28 cellular contexts compared by ENCODE assay signal in genomic region chr14:81345781-81346180, GRCh38.
"Had no signal": no experiment of that assay in that cellular context is flagged by ENCODE, and none has a peak within 500 bp of the region (broad histone marks: within the 10 kb centered on the region; RNA-seq: fewer than 3 reads in every experiment).

No MANE protein-coding gene starts in this region.

- DNase-seq: stimulated activated CD4-positive, alpha-beta T cell treated with anti-CD3 and anti-CD28 coated beads, Interleukin-2, amount 100 ng/mL, for 48 hours; stimulated activated CD4-positive, alpha-beta T cell treated with anti-CD3 and anti-CD28 coated beads, Interleukin-4, amount 100 ng/mL, for 1 hour; stimulated activated CD4-positive, alpha-beta T cell treated with anti-CD3 and anti-CD28 coated beads, Interleukin-4, amount 100 ng/mL, for 24 hours; stimulated activated CD4-positive, alpha-beta T cell treated with anti-CD3 and anti-CD28 coated beads, Interleukin-4, amount 100 ng/mL, for 4 hours; stimulated activated CD8-positive, alpha-beta memory T cell treated with anti-CD3 and anti-CD28 coated beads, Interleukin-4, amount 100 ng/mL, for 48 hours; stimulated activated naive B cell treated with anti-CD40 and anti-IgM and Interleukin-4, amounts not matched to agents 10 μg/mL and 1 μg/mL and 100 μg/mL, for 72 hours; stimulated activated naive CD4-positive, alpha-beta T cell; stimulated activated naive CD4-positive, alpha-beta T cell treated with Interleukin-2 at 50 U/mL for 16 hours; stimulated activated naive CD8-positive, alpha-beta T cell treated with anti-CD3 and anti-CD28 coated beads, Interleukin-15, amount 100 ng/mL, for 72 hours; stimulated activated naive CD8-positive, alpha-beta T cell treated with anti-CD3 and anti-CD28 coated beads, Interleukin-15, Interleukin-2, amounts not matched to agents 100 U/mL and 50 U/mL, for 24 hours; stomach; substantia nigra; testis; thyroid gland; tibial artery; transverse colon; trophoblast cell; upper lobe of left lung; upper lobe of right lung; uterus had no signal

- H3K27ac Mint-ChIP-seq: stimulated activated effector memory CD8-positive, alpha-beta T cell treated with anti-CD3 and anti-CD28 coated beads, Interleukin-12 subunit alpha, Interleukin-12 subunit beta, amount 100 ng/mL, for 72 hours; stimulated activated memory B cell treated with anti-CD40 and anti-IgM and Interleukin-4, amounts not matched to agents 10 μg/mL and 1 μg/mL and 100 μg/mL, for 72 hours; stimulated activated naive B cell treated with anti-CD40 and anti-IgM and Interleukin-4, amounts not matched to agents 10 μg/mL and 1 μg/mL and 100 μg/mL, for 72 hours; stimulated activated naive CD8-positive, alpha-beta T cell treated with anti-CD3 and anti-CD28 coated beads, Interleukin-15, amount 100 ng/mL, for 72 hours; stimulated activated naive CD8-positive, alpha-beta T cell treated with anti-CD3 and anti-CD28 coated beads, Interleukin-15, Interleukin-2, amounts not matched to agents 100 ng/mL and 50 ng/mL, for 24 hours; type B pancreatic cell had no signal

- H3K9me3 ChIP-seq: stomach, suprapubic skin, testis, thoracic aorta, thyroid gland, tibial artery, tibial nerve, transverse colon, upper lobe of left lung, upper lobe of right lung, uterus, vagina had no signal

- H3K4me3 ChIP-seq: stomach, suprapubic skin, testis, thoracic aorta, thyroid gland, tibial artery, tibial nerve, transverse colon, upper lobe of left lung, upper lobe of right lung, uterus, vagina had no signal

- H3K27ac ChIP-seq: stomach, suprapubic skin, testis, thoracic aorta, thyroid gland, tibial artery, tibial nerve, transverse colon, upper lobe of left lung, upper lobe of right lung, uterus, vagina had no signal

- H3K9me3 Mint-ChIP-seq: stimulated activated effector memory CD8-positive, alpha-beta T cell treated with anti-CD3 and anti-CD28 coated beads, Interleukin-12 subunit alpha, Interleukin-12 subunit beta, amount 100 ng/mL, for 72 hours; stimulated activated memory B cell treated with anti-CD40 and anti-IgM and Interleukin-4, amounts not matched to agents 10 μg/mL and 1 μg/mL and 100 μg/mL, for 72 hours; stimulated activated naive CD8-positive, alpha-beta T cell treated with anti-CD3 and anti-CD28 coated beads, Interleukin-15, amount 100 ng/mL, for 72 hours; stimulated activated naive CD8-positive, alpha-beta T cell treated with anti-CD3 and anti-CD28 coated beads, Interleukin-15, Interleukin-2, amounts not matched to agents 100 ng/mL and 50 ng/mL, for 24 hours; type B pancreatic cell had no signal

- H3K4me3 Mint-ChIP-seq: stimulated activated effector memory CD8-positive, alpha-beta T cell treated with anti-CD3 and anti-CD28 coated beads, Interleukin-12 subunit alpha, Interleukin-12 subunit beta, amount 100 ng/mL, for 72 hours; stimulated activated memory B cell treated with anti-CD40 and anti-IgM and Interleukin-4, amounts not matched to agents 10 μg/mL and 1 μg/mL and 100 μg/mL, for 72 hours; stimulated activated naive B cell treated with anti-CD40 and anti-IgM and Interleukin-4, amounts not matched to agents 10 μg/mL and 1 μg/mL and 100 μg/mL, for 72 hours; stimulated activated naive CD8-positive, alpha-beta T cell treated with anti-CD3 and anti-CD28 coated beads, Interleukin-15, amount 100 ng/mL, for 72 hours; stimulated activated naive CD8-positive, alpha-beta T cell treated with anti-CD3 and anti-CD28 coated beads, Interleukin-15, Interleukin-2, amounts not matched to agents 100 ng/mL and 50 ng/mL, for 24 hours; type B pancreatic cell had no signal

- H3K4me1 Mint-ChIP-seq: stimulated activated effector memory CD8-positive, alpha-beta T cell treated with anti-CD3 and anti-CD28 coated beads, Interleukin-12 subunit alpha, Interleukin-12 subunit beta, amount 100 ng/mL, for 72 hours; stimulated activated memory B cell treated with anti-CD40 and anti-IgM and Interleukin-4, amounts not matched to agents 10 μg/mL and 1 μg/mL and 100 μg/mL, for 72 hours; stimulated activated naive CD8-positive, alpha-beta T cell treated with anti-CD3 and anti-CD28 coated beads, Interleukin-15, amount 100 ng/mL, for 72 hours had no signal

- H3K27me3 Mint-ChIP-seq: type B pancreatic cell had no signal

- H3K4me1 ChIP-seq: stomach, tibial artery, transverse colon, upper lobe of left lung, upper lobe of right lung, uterus had no signal

- H3K36me3 Mint-ChIP-seq: stimulated activated effector memory CD8-positive, alpha-beta T cell treated with anti-CD3 and anti-CD28 coated beads, Interleukin-12 subunit alpha, Interleukin-12 subunit beta, amount 100 ng/mL, for 72 hours; stimulated activated memory B cell treated with anti-CD40 and anti-IgM and Interleukin-4, amounts not matched to agents 10 μg/mL and 1 μg/mL and 100 μg/mL, for 72 hours; stimulated activated naive B cell treated with anti-CD40 and anti-IgM and Interleukin-4, amounts not matched to agents 10 μg/mL and 1 μg/mL and 100 μg/mL, for 72 hours; type B pancreatic cell had no signal

- ATAC-seq: stimulated activated effector memory CD8-positive, alpha-beta T cell treated with anti-CD3 and anti-CD28 coated beads, Interleukin-12 subunit alpha, Interleukin-12 subunit beta, amount 100 ng/mL, for 72 hours; stimulated activated memory B cell treated with anti-CD40 and anti-IgM and Interleukin-4, amounts not matched to agents 10 μg/mL and 1 μg/mL and 100 μg/mL, for 72 hours; stimulated activated naive B cell treated with anti-CD40 and anti-IgM and Interleukin-4, amounts not matched to agents 10 μg/mL and 1 μg/mL and 100 μg/mL, for 72 hours; stimulated activated naive CD8-positive, alpha-beta T cell treated with anti-CD3 and anti-CD28 coated beads, Interleukin-15, amount 100 ng/mL, for 72 hours; stimulated activated naive CD8-positive, alpha-beta T cell treated with anti-CD3 and anti-CD28 coated beads, Interleukin-15, Interleukin-2, amounts not matched to agents 100 U/mL and 50 U/mL, for 24 hours; upper lobe of right lung had no signal

- H3K27me3 ChIP-seq: stomach, suprapubic skin, testis, thyroid gland, tibial artery, tibial nerve, transverse colon, upper lobe of left lung, upper lobe of right lung, uterus, vagina had no signal

- H3K36me3 ChIP-seq: stomach, suprapubic skin, thoracic aorta, thyroid gland, tibial artery, tibial nerve, transverse colon, upper lobe of left lung, upper lobe of right lung, uterus, vagina had no signal
